In the genomic region with DNA sequence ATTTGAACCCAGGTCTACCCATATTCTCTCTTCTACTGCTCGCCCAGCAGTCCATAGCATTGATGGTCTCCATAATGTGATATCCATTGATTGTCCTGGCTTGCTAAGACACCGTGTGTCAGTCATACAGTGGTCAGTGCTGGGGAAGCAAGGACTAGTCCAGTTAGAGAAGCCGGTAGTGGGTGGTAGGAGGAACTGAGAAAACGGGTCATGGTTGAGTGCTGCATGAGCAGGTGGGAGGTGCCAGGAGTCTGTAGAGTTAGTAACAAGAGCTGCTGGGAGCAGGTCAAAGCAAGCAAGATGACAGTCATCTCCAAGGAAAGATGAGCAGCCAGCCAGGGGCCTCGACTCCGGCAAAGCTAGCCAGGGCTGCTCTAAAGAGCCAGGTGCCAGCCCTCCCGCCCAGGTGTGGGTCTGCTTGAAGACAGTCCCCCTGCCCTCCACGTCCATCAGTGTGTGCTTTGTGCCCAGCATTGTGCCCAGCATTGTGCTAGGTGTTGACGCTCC, we compare ENCODE assay signal across 7 cellular contexts. TPM values are rescaled to one million over a fixed set of nuclear protein-coding genes. Genes with fewer than 3 reads are reported as not detected.
DNase-seq lines count a peak whose midpoint lies in the region; ATAC-seq, FAIRE-seq and TF ChIP-seq lines count a peak whose summit lies in the region.

No MANE protein-coding gene starts in this region.

- TF ChIP-seq EP300 in stomach (IDR thresholded peaks at IDR 0.05): no peak

- DNase-seq in GM18507 (ENCODE audit: extremely low spot score, insufficient read length, low read depth): no peak
- DNase-seq in IMR-90: no peak
- peak; percentile 28 for DNase-seq in mammary epithelial cell
- DNase-seq in stomach: peak; percentile 44
- no peak for DNase-seq in stimulated activated CD4-positive, alpha-beta T cell treated with anti-CD3 and anti-CD28 coated beads, Interleukin-2, amount 100 ng/mL, for 48 hours
- DNase-seq in WERI-Rb-1: no peak

- H2BK5ac ChIP-seq in IMR-90 (ENCODE audit: low read depth, low read length, poor library complexity, severe bottlenecking): peak overlapping the region; percentile 70

- peak overlapping the region; percentile 36; the same call in 1 of the 2 replicates for H4K91ac ChIP-seq in IMR-90 (ENCODE audit: insufficient read depth, low read depth, low read length)

- no TSS peak for BruUV-seq in IMR-90 (replicated peaks; lab: Mats Ljungman, UMichigan)
- no TSS peak for BruUV-seq in mammary epithelial cell (replicated peaks; lab: Mats Ljungman, UMichigan)

- no peak overlapping the region for H3K56ac ChIP-seq in IMR-90 (ENCODE audit: extremely low read depth, insufficient read depth, low read length)

- CTCF ChIA-PET in IMR-90 (lab: Yijun Ruan, JAX) (interaction anchor here (0.6 to 1.9 kb wide), 2 partner anchors 8 to 11 kb away, joined by 4 to 6 read pairs; no protein-coding TSS in a partner anchor), mammary epithelial cell (lab: Charles Lee; ENCODE audit: low non-redundant PET) (no interaction called here)

- H3K36me3 ChIP-seq in IMR-90 (ENCODE audit: control insufficient read depth, insufficient read depth, low read length) (no peaks in the 10 kb centered on the region), mammary epithelial cell (ENCODE audit: insufficient read depth, low read length) (no peaks in the 10 kb centered on the region), stomach (no peaks in the 10 kb centered on the region), WERI-Rb-1 (no peaks in the 10 kb centered on the region)

- H3K4me2 ChIP-seq in IMR-90 (ENCODE audit: low read depth, low read length): no peak overlapping the region
- no peak overlapping the region for H3K4me2 ChIP-seq in mammary epithelial cell (ENCODE audit: insufficient read depth, low read depth, low read length)

- dilution Hi-C loops in IMR-90 (cut with HindIII; ENCODE audit: low sequenced_read_pairs, unreplicated experiment): no loop called here
- dilution Hi-C loops in mammary epithelial cell (cut with HindIII; ENCODE audit: low sequenced_read_pairs): no loop called here

- H3K4me1 ChIP-seq in IMR-90 (ENCODE audit: control insufficient read depth, insufficient read depth, low read length) (peaks cover 27% of the 10 kb centered on the region), mammary epithelial cell (ENCODE audit: insufficient read depth, low read length) (peaks cover 5% of the 10 kb centered on the region), stomach (peaks cover 34 to 54% (median 44%) of the 10 kb centered on the region in 4 donors)

- peaks cover 26% of the 10 kb centered on the region for H3K9me1 ChIP-seq in IMR-90 (ENCODE audit: insufficient read depth, low read length)

- no peak overlapping the region for H3K4me3 ChIP-seq in IMR-90 (ENCODE audit: insufficient read depth, low read depth, low read length)
- H3K4me3 ChIP-seq in mammary epithelial cell (replicated peaks in 1 of 3; ENCODE audit: insufficient read depth in 1 of 3, low read depth in 2 of 3, low read length in 3 of 3): no peak overlapping the region
- no peak overlapping the region for H3K4me3 ChIP-seq in stomach
- no peak overlapping the region for H3K4me3 ChIP-seq in WERI-Rb-1 (ENCODE audit: low read depth, low read length)

- H2BK15ac ChIP-seq in IMR-90 (ENCODE audit: low read depth, low read length): peak overlapping the region; percentile 11; the same call in 2 of the 3 replicates

- TF ChIP-seq POLR2A in IMR-90 (IDR thresholded peaks at IDR 0.05; ENCODE audit: low read depth, low read length) (no peak), stomach (IDR thresholded peaks at IDR 0.05) (no peak)

- H2AK5ac ChIP-seq in IMR-90 (ENCODE audit: low read depth, low read length): peak overlapping the region; percentile 94

- H3K18ac ChIP-seq in IMR-90 (ENCODE audit: low read depth, low read length): peak overlapping the region; percentile 58; the same call in 1 of the 2 replicates

- 100% methylated on average over 3 of the region's 9 CpGs; no CpG with 5 or more reads in 1 of the 2 experiments for WGBS in IMR-90 (ENCODE audit: extremely low coverage in 2 of 2, insufficient read length in 1 of 2), 2 experiments
- 79% methylated on average over 7 of the region's 9 CpGs for WGBS in mammary epithelial cell (ENCODE audit: low coverage, missing lambda C conversion rate)
- 57 to 64% (median 62%) methylated on average over 9 of the region's 9 CpGs for WGBS in stomach, 5 donors

- no peak overlapping the region for H3K23ac ChIP-seq in IMR-90 (ENCODE audit: low read depth, low read length)

- FAIRE-seq in GM18507 (lab: Jason Lieb, UNC): peak; percentile 92

- peak overlapping the region in 1 of 2 experiments; percentile 14; a peak in 1 of 4 replicates for H4K8ac ChIP-seq in IMR-90 (ENCODE audit: low read depth in 2 of 2, low read length in 2 of 2)

- H3K27me3 ChIP-seq in IMR-90 (ENCODE audit: control insufficient read depth, insufficient read depth, low read length) (no peaks in the 10 kb centered on the region), mammary epithelial cell (ENCODE audit: insufficient read depth, low read length) (no peaks in the 10 kb centered on the region), stomach (no peaks in the 10 kb centered on the region), WERI-Rb-1 (ENCODE audit: insufficient read depth, low read depth, severe bottlenecking) (no peaks in the 10 kb centered on the region)

- H2AK9ac ChIP-seq in IMR-90 (replicated peaks; ENCODE audit: low read depth, low read length, poor library complexity): peak overlapping the region; percentile 66

- H4K20me1 ChIP-seq in IMR-90 (ENCODE audit: insufficient read depth, low read length) (no peaks in the 10 kb centered on the region), mammary epithelial cell (ENCODE audit: insufficient read depth, low read length) (no peaks in the 10 kb centered on the region)

- H3K9ac ChIP-seq in IMR-90 (ENCODE audit: low read depth, low read length) (no peak overlapping the region), mammary epithelial cell (ENCODE audit: insufficient read depth, low read length) (no peak overlapping the region)

- POLR2A ChIA-PET in IMR-90 (lab: Charles Lee; ENCODE audit: unreplicated experiment): no interaction called here

- peak overlapping the region; percentile 78 for H3K14ac ChIP-seq in IMR-90 (replicated peaks; ENCODE audit: low read depth, low read length)

- in situ Hi-C loops in IMR-90 (cut with MboI; ENCODE audit: low sequenced_read_pairs): no loop called here
- in situ Hi-C loops in mammary epithelial cell (cut with MboI; ENCODE audit: low sequenced_read_pairs in 2 of 2): loop anchor here in 1 of 2 donors (25.0 kb wide), 1 partner anchor 587 kb away; no protein-coding TSS in a partner anchor

- H3K27ac ChIP-seq in IMR-90 (ENCODE audit: insufficient read depth, low read length) (no peak overlapping the region), mammary epithelial cell (ENCODE audit: insufficient read depth, low read depth, low read length) (no peak overlapping the region), stomach (peak overlapping the region; percentile 45 to 87 (median 73)), WERI-Rb-1 (no peak overlapping the region)

- intact Hi-C loops in IMR-90 (cut with micrococcal nuclease): no loop called here
- intact Hi-C loops in mammary epithelial cell (cut with micrococcal nuclease): no loop called here
- intact Hi-C loops in stomach (cut with DNase I; ENCODE audit: low total_unique reads): no loop called here

- no peak overlapping the region for H4K5ac ChIP-seq in IMR-90 (ENCODE audit: low read depth, low read length)

- H3K79me2 ChIP-seq in mammary epithelial cell (ENCODE audit: insufficient read depth, low read length): no peaks in the 10 kb centered on the region

- peak overlapping the region; percentile 37; the same call in 1 of the 2 replicates for H2BK120ac ChIP-seq in IMR-90 (ENCODE audit: low read depth, low read length)

- peak overlapping the region; percentile 84 for H3K4ac ChIP-seq in IMR-90 (ENCODE audit: low read depth, low read length)

- H2BK20ac ChIP-seq in IMR-90 (ENCODE audit: low read depth, low read length): peak overlapping the region; percentile 47; the same call in 1 of the 2 replicates

- H2AFZ ChIP-seq in IMR-90 (replicated peaks; ENCODE audit: low read length, poor library complexity) (peak overlapping the region; percentile 47), mammary epithelial cell (ENCODE audit: low read depth, low read length) (no peak overlapping the region)

- H3K9me3 ChIP-seq in IMR-90 (ENCODE audit: control insufficient read depth, insufficient read depth, low read length) (no peaks in the 10 kb centered on the region), mammary epithelial cell (replicated peaks; ENCODE audit: insufficient read depth, low read length) (no peaks in the 10 kb centered on the region), stomach (no peaks in the 10 kb centered on the region), WERI-Rb-1 (ENCODE audit: severe bottlenecking) (no peaks in the 10 kb centered on the region)

- peak; percentile 58 for ATAC-seq in GM21515 (IDR thresholded peaks at IDR 0.05; ENCODE audit: unreplicated experiment)
- ATAC-seq in IMR-90 (ENCODE audit: low read depth): no peak

- H3K79me1 ChIP-seq in IMR-90 (ENCODE audit: low read depth in 1 of 2, low read length in 2 of 2): peaks cover 0 to 8% of the 10 kb centered on the region in 2 experiments; a peak in 1 of 4 replicates

- TF ChIP-seq CTCF in IMR-90 (conservative IDR thresholded peaks at IDR 0.05; ENCODE audit: low read depth, low read length): no peak
- TF ChIP-seq CTCF in mammary epithelial cell (conservative IDR thresholded peaks at IDR 0.05 in 1 of 2, IDR thresholded peaks at IDR 0.05 in 1 of 2; ENCODE audit: extremely low read depth in 1 of 2, insufficient read depth in 1 of 2, low read depth in 1 of 2, low read length in 2 of 2): no peak
- TF ChIP-seq CTCF in stomach (IDR thresholded peaks at IDR 0.05): no peak
- TF ChIP-seq CTCF in WERI-Rb-1 (IDR thresholded peaks at IDR 0.05; ENCODE audit: low read depth, low read length): no peak

- no peak for TF ChIP-seq RAD21 in IMR-90 (IDR thresholded peaks at IDR 0.05; ENCODE audit: low read length)

TF ChIP-seq in IMR-90, 13 proteins besides CTCF, POLR2A, EP300 and RAD21:
- TF ChIP-seq MXI1 (IDR thresholded peaks at IDR 0.05; ENCODE audit: borderline replicate concordance, low read depth, low read length): no peak
TF ChIP-seq in IMR-90: peak in this region for 0.

RNA-seq across cellular contexts. Expression of a gene that starts 29.5 kb away (rescaled TPM):
- total RNA-seq in IMR-90 (2012; rRNA removed) (46.7 and 52.3 TPM in 2 replicates), mammary epithelial cell (10 to 100 TPM; 26.3 to 30.6 TPM), stomach (100 to 1,000 TPM in 2 of 5 donors, 10 to 100 TPM in 3; 10.5 to 174 (median 68.7) TPM)
- polyA plus RNA-seq in IMR-90 (2012; rRNA removed) (13.7 and 17.3 TPM in 2 replicates), mammary epithelial cell (13.6 TPM), stomach (10 to 100 TPM; 20.8 to 27.3 (median 25.7) TPM)
- polyA plus RNA-seq in IMR-90 (2012; cell fraction: cytosol; rRNA removed): 6.2 and 15.2 TPM in 2 replicates
- polyA plus RNA-seq in IMR-90 (2012; cell fraction: nucleus; rRNA removed; ENCODE audit: low replicate concordance): 23.8 and 84.1 TPM in 2 replicates
- polyA minus RNA-seq in mammary epithelial cell: 50.9 TPM

Comparison
In these comparisons a context has a peak if more than half of its experiments do, and no peak if none do; other contexts are left out.
1. DNase-seq: peak in mammary epithelial cell (single experiment) and stomach (single experiment); none in GM18507 (single experiment), IMR-90 (single experiment), stimulated activated CD4-positive, alpha-beta T cell treated with anti-CD3 and anti-CD28 coated beads, Interleukin-2, amount 100 ng/mL, for 48 hours (0 of 2) and WERI-Rb-1 (single experiment).
2. H3K27ac ChIP-seq: peak in stomach (5 of 5); none in IMR-90 (single experiment), mammary epithelial cell (single experiment) and WERI-Rb-1 (single experiment).